8 cellular contexts compared by ENCODE assay signal in genomic region chr7:100563809-100564400, GRCh38.
DNase-seq lines count a peak whose midpoint lies in the region; ATAC-seq lines count a peak whose summit lies in the region.

No MANE protein-coding gene starts in this region.

- no peak overlapping the region for H3K27ac ChIP-seq in caudate nucleus (ENCODE audit: low read depth, low read length)

- peak; percentile 4 to 31 for DNase-seq in NCI-H446 (lab: John Stamatoyannopoulos, UW)
- no peak for DNase-seq in NCI-H446 treated with DMSO at 0.1 percent for 48 hours (lab: John Stamatoyannopoulos, UW)
- DNase-seq in NCI-H1694 treated with DMSO at 0.1 percent for 48 hours (lab: John Stamatoyannopoulos, UW), result peak; percentile 41
- peak; percentile 69 for DNase-seq in activated CD4-positive, CD25-positive, alpha-beta regulatory T cell treated with anti-CD3 and anti-CD28 coated beads, Interleukin-2, amount 50 U/mL, for 16 hours (ENCODE audit: low read depth, low spot score)
- DNase-seq in caudate nucleus (lab: John Stamatoyannopoulos, UW), result peak in 50 of 61 donors; percentile 8 to 71 (median 40)
- peak; percentile 58 for DNase-seq in kidney tubule cell (ENCODE audit: low spot score)
- peak; percentile 59 to 89 (median 68) for DNase-seq in stimulated activated CD4-positive, alpha-beta T cell treated with anti-CD3 and anti-CD28 coated beads, TNF-alpha, amount 100 ng/mL, for 1 hour (ENCODE audit: low read depth in 3 of 3, low spot score in 1 of 3)

- ATAC-seq in HG02981 (IDR thresholded peaks at IDR 0.05; ENCODE audit: unreplicated experiment), result no peak
